In genomic region chrX:43559643-43560042, GRCh38 we compare ENCODE assay signal across 9 cellular contexts.
DNase-seq lines count a peak whose midpoint lies in the region; ATAC-seq and TF ChIP-seq lines count a peak whose summit lies in the region.
"Had no signal": no experiment of that assay in that cellular context is flagged by ENCODE, and none has a peak within 500 bp of the region (broad histone marks: within the 10 kb centered on the region; RNA-seq: fewer than 3 reads in every experiment).

No MANE protein-coding gene starts in this region.

- no peak overlapping the region for H3K27ac Mint-ChIP-seq in neural crest cell (ENCODE audit: unreplicated experiment)
- H3K27ac Mint-ChIP-seq: stimulated activated naive CD8-positive, alpha-beta T cell treated with anti-CD3 and anti-CD28 coated beads, Interleukin-15, Interleukin-2, amounts not matched to agents 100 ng/mL and 50 ng/mL, for 24 hours had no signal

- DNase-seq in NCI-H345 treated with DMSO at 0.1 percent for 48 hours (lab: John Stamatoyannopoulos, UW; ENCODE audit: unreplicated experiment) (peak; percentile 7), NCI-H345 (lab: John Stamatoyannopoulos, UW) (no peak), NCI-H2227 treated with DMSO at 0.1 percent for 48 hours (lab: John Stamatoyannopoulos, UW) (peak; percentile 11), fibroblast of mammary gland (ENCODE audit: low read depth) (peak; percentile 57), neural crest cell (ENCODE audit: low read depth, low spot score) (peak; percentile 26)
- DNase-seq in activated CD8-positive, alpha-beta memory T cell treated with anti-CD3 and anti-CD28 coated beads for 24 hours, result peak; percentile 62

- TF ChIP-seq CTCF in fibroblast of mammary gland (conservative IDR thresholded peaks at IDR 0.05; ENCODE audit: control insufficient read depth, insufficient read depth, low read depth, low read length) (peak; percentile 66), neural crest cell (conservative IDR thresholded peaks at IDR 0.05) (peak; percentile 75)

- ATAC-seq in GM19395 (IDR thresholded peaks at IDR 0.05; ENCODE audit: unreplicated experiment) (no peak), GM21515 (IDR thresholded peaks at IDR 0.05; ENCODE audit: unreplicated experiment) (no peak)

- H3K4me1 Mint-ChIP-seq in neural crest cell, result peaks cover 21% of the 10 kb centered on the region

- H3K27me3 Mint-ChIP-seq in neural crest cell (ENCODE audit: low read depth), result no peaks in the 10 kb centered on the region
- H3K27me3 Mint-ChIP-seq: stimulated activated naive CD8-positive, alpha-beta T cell treated with anti-CD3 and anti-CD28 coated beads, Interleukin-15, Interleukin-2, amounts not matched to agents 100 ng/mL and 50 ng/mL, for 24 hours had no signal

- peaks cover 2% of the 10 kb centered on the region for H3K9me3 Mint-ChIP-seq in neural crest cell
- H3K9me3 Mint-ChIP-seq: stimulated activated naive CD8-positive, alpha-beta T cell treated with anti-CD3 and anti-CD28 coated beads, Interleukin-15, Interleukin-2, amounts not matched to agents 100 ng/mL and 50 ng/mL, for 24 hours had no signal

- no peak overlapping the region for H3K4me3 Mint-ChIP-seq in neural crest cell
- H3K4me3 Mint-ChIP-seq: stimulated activated naive CD8-positive, alpha-beta T cell treated with anti-CD3 and anti-CD28 coated beads, Interleukin-15, Interleukin-2, amounts not matched to agents 100 ng/mL and 50 ng/mL, for 24 hours had no signal

- H3K4me3 ChIP-seq in fibroblast of mammary gland (ENCODE audit: control insufficient read depth, low read depth, low read length), result no peak overlapping the region

- H3K36me3 Mint-ChIP-seq in neural crest cell (ENCODE audit: low read depth), result no peaks in the 10 kb centered on the region
